30 cellular contexts compared by ENCODE assay signal in genomic region chr9:98917691-98918487, GRCh38. TPM values are rescaled to one million over a fixed set of nuclear protein-coding genes. Genes with fewer than 3 reads are reported as not detected.
DNase-seq lines count a peak whose midpoint lies in the region; ATAC-seq, FAIRE-seq and TF ChIP-seq lines count a peak whose summit lies in the region.
"Had no signal": no experiment of that assay in that cellular context is flagged by ENCODE, and none has a peak within 500 bp of the region (broad histone marks: within the 10 kb centered on the region; RNA-seq: fewer than 3 reads in every experiment).

No MANE protein-coding gene starts in this region.

- H3K9me3 ChIP-seq in MG63, result no peaks in the 10 kb centered on the region
- H3K9me3 ChIP-seq: BLaER1 treated with 17β-estradiol and CSF1 and Interleukin-3, amounts not matched to agents 10 nM and 100 nM; Caco-2; prostate gland; upper lobe of left lung had no signal

- H3K27me3 ChIP-seq in MG63, result no peaks in the 10 kb centered on the region
- H3K27me3 ChIP-seq in rectal smooth muscle tissue (ENCODE audit: control insufficient read depth, insufficient read depth, low read length), result no peaks in the 10 kb centered on the region
- H3K27me3 ChIP-seq: BLaER1 treated with 17β-estradiol and CSF1 and Interleukin-3, amounts not matched to agents 10 nM and 100 nM; neural progenitor cell; upper lobe of left lung had no signal

- H3K9me3 Mint-ChIP-seq in stimulated activated effector memory CD8-positive, alpha-beta T cell treated with anti-CD3 and anti-CD28 coated beads, Interleukin-12 subunit alpha, Interleukin-12 subunit beta, amount 100 ng/mL, for 72 hours, result no peaks in the 10 kb centered on the region
- H3K9me3 Mint-ChIP-seq: activated T-cell treated with anti-CD3 and anti-CD28 coated beads, Interleukin-2, amount 50 U/mL, for 4 hours; neural progenitor cell; T-cell had no signal

- H3K4me3 ChIP-seq in MG63 (no peak overlapping the region), epithelial cell of proximal tubule (ENCODE audit: low read depth, low read length) (no peak overlapping the region), rectal smooth muscle tissue (ENCODE audit: low read length) (no peak overlapping the region)
- H3K4me3 ChIP-seq: BLaER1 treated with 17β-estradiol and CSF1 and Interleukin-3, amounts not matched to agents 10 nM and 100 nM; neural progenitor cell; prostate gland; upper lobe of left lung had no signal

- DNase-seq in MG63, result peak; percentile 21
- DNase-seq in epithelial cell of proximal tubule (ENCODE audit: low read depth), result peak; percentile 3
- DNase-seq in islet precursor cell, result peak; percentile 27
- no peak for DNase-seq in frontal cortex (ENCODE audit: low spot score in 2 of 2)
- no peak for DNase-seq in hippocampal formation (lab: John Stamatoyannopoulos, UW)
- DNase-seq in stimulated activated effector memory CD8-positive, alpha-beta T cell treated with anti-CD3 and anti-CD28 coated beads, Interleukin-12 subunit alpha, Interleukin-12 subunit beta, amount 100 ng/mL, for 72 hours (ENCODE audit: low spot score in 2 of 2), result no peak
- DNase-seq in NK-92 treated with Interleukin-12 subunit alpha and Interleukin-12 subunit beta, amount 100 ng/mL, for 24 hours (lab: John Stamatoyannopoulos, UW), result no peak
- DNase-seq: activated CD4-positive, alpha-beta T cell treated with anti-CD3 and anti-CD28 coated beads for 1 hour; activated CD8-positive, alpha-beta memory T cell treated with anti-CD3 and anti-CD28 coated beads for 24 hours; activated naive CD4-positive, alpha-beta T cell treated with Interleukin-2 at 50 U/mL for 16 hours; activated T-cell treated with anti-CD3 and anti-CD28 coated beads, Interleukin-2, amount 50 U/mL, for 4 hours; Caco-2; central memory CD4-positive, alpha-beta T cell; GOT3; left cardiac atrium; NCI-H1092 treated with DMSO at 0.1 percent for 48 hours; NCI-H2029; NCI-H226; NCI-H748 treated with DMSO at 0.1 percent for 48 hours; SHP77 treated with DMSO at 0.1 percent for 48 hours; stimulated activated CD4-positive, alpha-beta T cell treated with anti-CD3 and anti-CD28 coated beads, Interleukin-12 subunit alpha, Interleukin-12 subunit beta, amount 100 ng/mL, for 4 hours; T-cell; upper lobe of left lung had no signal

- H3K9ac ChIP-seq in rectal smooth muscle tissue (ENCODE audit: low read length), result no peak overlapping the region
- H3K9ac ChIP-seq: BLaER1 treated with 17β-estradiol and CSF1 and Interleukin-3, amounts not matched to agents 10 nM and 100 nM; neural progenitor cell had no signal

- peak overlapping the region; percentile 23 for H3K27ac ChIP-seq in rectal smooth muscle tissue (ENCODE audit: low read depth, low read length)
- H3K27ac ChIP-seq: BLaER1 treated with 17β-estradiol and CSF1 and Interleukin-3, amounts not matched to agents 10 nM and 100 nM; epithelial cell of prostate; neural progenitor cell; prostate gland; upper lobe of left lung had no signal

- peaks cover 3% of the 10 kb centered on the region for H3K4me1 ChIP-seq in rectal smooth muscle tissue (ENCODE audit: control insufficient read depth, insufficient read depth, low read length)
- H3K4me1 ChIP-seq: Caco-2, prostate gland had no signal

- no peak for TF ChIP-seq CTCF in epithelial cell of proximal tubule (conservative IDR thresholded peaks at IDR 0.05; ENCODE audit: low read depth, low read length)

- no peaks in the 10 kb centered on the region for H3K36me3 Mint-ChIP-seq in stimulated activated effector memory CD8-positive, alpha-beta T cell treated with anti-CD3 and anti-CD28 coated beads, Interleukin-12 subunit alpha, Interleukin-12 subunit beta, amount 100 ng/mL, for 72 hours
- H3K36me3 Mint-ChIP-seq: neural progenitor cell, T-cell had no signal

- H3K4me3 Mint-ChIP-seq in stimulated activated effector memory CD8-positive, alpha-beta T cell treated with anti-CD3 and anti-CD28 coated beads, Interleukin-12 subunit alpha, Interleukin-12 subunit beta, amount 100 ng/mL, for 72 hours, result no peak overlapping the region
- H3K4me3 Mint-ChIP-seq: activated T-cell treated with anti-CD3 and anti-CD28 coated beads, Interleukin-2, amount 50 U/mL, for 4 hours; T-cell had no signal

- H3K36me3 ChIP-seq in MG63, result no peaks in the 10 kb centered on the region
- H3K36me3 ChIP-seq in rectal smooth muscle tissue (ENCODE audit: control insufficient read depth, insufficient read depth, low read length), result no peaks in the 10 kb centered on the region
- H3K36me3 ChIP-seq: BLaER1 treated with 17β-estradiol and CSF1 and Interleukin-3, amounts not matched to agents 10 nM and 100 nM; neural progenitor cell; prostate gland; upper lobe of left lung had no signal

- H3K4me1 Mint-ChIP-seq in stimulated activated effector memory CD8-positive, alpha-beta T cell treated with anti-CD3 and anti-CD28 coated beads, Interleukin-12 subunit alpha, Interleukin-12 subunit beta, amount 100 ng/mL, for 72 hours, result no peaks in the 10 kb centered on the region
- H3K4me1 Mint-ChIP-seq: T-cell had no signal

- ATAC-seq in stimulated activated effector memory CD8-positive, alpha-beta T cell treated with anti-CD3 and anti-CD28 coated beads, Interleukin-12 subunit alpha, Interleukin-12 subunit beta, amount 100 ng/mL, for 72 hours, result no peak
- ATAC-seq: activated T-cell treated with anti-CD3 and anti-CD28 coated beads, Interleukin-2, amount 50 U/mL, for 4 hours; T-cell had no signal

- no peak for FAIRE-seq in frontal cortex (lab: Jason Lieb, UNC)
- FAIRE-seq: HepG2, TTC549 had no signal

- H3K27ac Mint-ChIP-seq in stimulated activated effector memory CD8-positive, alpha-beta T cell treated with anti-CD3 and anti-CD28 coated beads, Interleukin-12 subunit alpha, Interleukin-12 subunit beta, amount 100 ng/mL, for 72 hours, result no peak overlapping the region
- H3K27ac Mint-ChIP-seq: neural progenitor cell, T-cell had no signal

RNA-seq across cellular contexts. Expression of gene COL15A1, which starts 25.8 kb away (rescaled TPM):
- total RNA-seq in MG63 (2014; rRNA removed; shearing (Covaris generic); ENCODE audit: low replicate concordance), result 0.62 and 1.2 TPM in 2 replicates
- total RNA-seq in epithelial cell of proximal tubule (0.06 and 0.22 TPM in 2 replicates), frontal cortex (6.9 TPM)
- total RNA-seq: Caco-2, HepG2 had no signal

Comparison
In these comparisons a context has a peak if more than half of its experiments do, and no peak if none do; other contexts are left out.
1. DNase-seq: peak in MG63 (single experiment), epithelial cell of proximal tubule (single experiment) and islet precursor cell (single experiment); none in frontal cortex (0 of 2), hippocampal formation (0 of 2), stimulated activated effector memory CD8-positive, alpha-beta T cell treated with anti-CD3 and anti-CD28 coated beads, Interleukin-12 subunit alpha, Interleukin-12 subunit beta, amount 100 ng/mL, for 72 hours (0 of 2) and NK-92 treated with Interleukin-12 subunit alpha and Interleukin-12 subunit beta, amount 100 ng/mL, for 24 hours (single experiment).